In genomic region chr9:136373300-136374182, GRCh38 we compare ENCODE assay signal across 1 cellular context.
A peak's percentile ranks its signal among the peaks of the same experiment; 100 is the strongest.
TF ChIP-seq lines count a peak whose summit lies in the region.

Gene CARD9, minus strand, starts transcription at chr9:136373669. Its CDS starts 1,591 bp downstream, at chr9:136372078.

TF ChIP-seq in K562, 482 proteins besides CTCF, POLR2A, EP300 and RAD21 (continued from another document and continues in another):
- TF ChIP-seq ZBTB40 (IDR thresholded peaks at IDR 0.05) = peak; percentile 51
- no peak for TF ChIP-seq ZBTB40 (CRISPR knock-in tag; IDR thresholded peaks at IDR 0.05)
- TF ChIP-seq RFX1 (IDR thresholded peaks at IDR 0.05) = no peak
- TF ChIP-seq ELF2 (CRISPR knock-in tag; IDR thresholded peaks at IDR 0.05) = peak; percentile 62; the same call in 1 of the 2 replicates
- TF ChIP-seq BRD4 (IDR thresholded peaks at IDR 0.05) = peak; percentile 79; the same call in 1 of the 2 replicates
- peak; percentile 60 for TF ChIP-seq SPI1 (IDR thresholded peaks at IDR 0.05; ENCODE audit: borderline replicate concordance, low read depth, low read length)
- TF ChIP-seq SAP30 (IDR thresholded peaks at IDR 0.05; ENCODE audit: borderline replicate concordance, insufficient read depth, low read depth, low read length, poor library complexity, severe bottlenecking) = peak; percentile 35
- peak; percentile 55; the same call in 1 of the 2 replicates for TF ChIP-seq ERF (CRISPR knock-in tag; IDR thresholded peaks at IDR 0.05)
- no peak for TF ChIP-seq NR2C2 (CRISPR knock-in tag; IDR thresholded peaks at IDR 0.05)
- no peak for TF ChIP-seq NR2C2 (tag; IDR thresholded peaks at IDR 0.05)
- TF ChIP-seq ZNF695 (CRISPR knock-in tag; IDR thresholded peaks at IDR 0.05) = no peak
- TF ChIP-seq NR2C1 (IDR thresholded peaks at IDR 0.05) = peak; percentile 36; the same call in 1 of the 2 replicates
- TF ChIP-seq NR2C1 (tag; IDR thresholded peaks at IDR 0.05) = peak; percentile 38; the same call in 1 of the 2 replicates
- no peak for TF ChIP-seq TCF7 (IDR thresholded peaks at IDR 0.05; ENCODE audit: borderline replicate concordance)
- TF ChIP-seq YY1 (IDR thresholded peaks at IDR 0.05; ENCODE audit: borderline replicate concordance in 1 of 3, control insufficient read depth in 1 of 3, extremely low read depth in 1 of 3, insufficient read depth in 3 of 3, insufficient read length in 1 of 3, insufficient replicate concordance in 2 of 3, low read depth in 1 of 3, low read length in 2 of 3) = peak in 1 of 3 experiments; percentile 10
- no peak for TF ChIP-seq TAF9B (IDR thresholded peaks at IDR 0.05; ENCODE audit: partially characterized antibody)
- peak; percentile 26 for TF ChIP-seq HMGN3 (IDR thresholded peaks at IDR 0.05; ENCODE audit: borderline replicate concordance, extremely low read depth, insufficient read length, low read depth, low read length)
- TF ChIP-seq ZNF174 (CRISPR knock-in tag; IDR thresholded peaks at IDR 0.05) = no peak
- TF ChIP-seq KDM5B (IDR thresholded peaks at IDR 0.05; ENCODE audit: insufficient replicate concordance, low read depth, low read length) = peak; percentile 73
- 0 out of 2 replicates have a peak, but pooled peaks have one; percentile 25 for TF ChIP-seq VEZF1 (CRISPR knock-in tag; IDR thresholded peaks at IDR 0.05)
- 0 out of 2 replicates have a peak, but pooled peaks have one; percentile 15 for TF ChIP-seq NFRKB (IDR thresholded peaks at IDR 0.05; ENCODE audit: low read depth)
- TF ChIP-seq ATF7 (IDR thresholded peaks at IDR 0.05) = 0 out of 2 replicates have a peak, but pooled peaks have one; percentile 16
- TF ChIP-seq TFAM (CRISPR knock-in tag; conservative IDR thresholded peaks at IDR 0.05) = no peak
- peak; percentile 39 for TF ChIP-seq TBP (optimal IDR thresholded peaks at IDR 0.05; ENCODE audit: low read depth, low read length)
- TF ChIP-seq ZNF23 (CRISPR knock-in tag; IDR thresholded peaks at IDR 0.05) = no peak
- TF ChIP-seq MEIS2 (IDR thresholded peaks at IDR 0.05; ENCODE audit: partially characterized antibody) = no peak
- TF ChIP-seq CC2D1A (IDR thresholded peaks at IDR 0.05) = no peak
- no peak for TF ChIP-seq GTF2A2 (tag; IDR thresholded peaks at IDR 0.05)
- 0 out of 2 replicates have a peak, but pooled peaks have one; percentile 16 for TF ChIP-seq ZNF133 (CRISPR knock-in tag; IDR thresholded peaks at IDR 0.05)
- no peak for TF ChIP-seq CGGBP1 (CRISPR knock-in tag; IDR thresholded peaks at IDR 0.05)
- TF ChIP-seq NFIC (IDR thresholded peaks at IDR 0.05) = no peak
- TF ChIP-seq PTTG1 (tag; IDR thresholded peaks at IDR 0.05; ENCODE audit: low read depth) = no peak
- no peak for TF ChIP-seq MBD2 (IDR thresholded peaks at IDR 0.05; ENCODE audit: borderline replicate concordance, low read depth)
- no peak for TF ChIP-seq ZNF551 (CRISPR knock-in tag; IDR thresholded peaks at IDR 0.05)
- TF ChIP-seq PHF8 (IDR thresholded peaks at IDR 0.05; ENCODE audit: borderline replicate concordance, low read length) = peak; percentile 76
- no peak for TF ChIP-seq TOE1 (IDR thresholded peaks at IDR 0.05; ENCODE audit: borderline replicate concordance)
- TF ChIP-seq TOE1 (CRISPR knock-in tag; IDR thresholded peaks at IDR 0.05; ENCODE audit: borderline replicate concordance, low read depth) = no peak
- no peak for TF ChIP-seq E2F3 (CRISPR knock-in tag; IDR thresholded peaks at IDR 0.05)
- 0 out of 2 replicates have a peak, but pooled peaks have one; percentile 15 for TF ChIP-seq ATF4 (CRISPR knock-in tag; IDR thresholded peaks at IDR 0.05)
- TF ChIP-seq NRF1 (conservative IDR thresholded peaks at IDR 0.05 in 1 of 2, IDR thresholded peaks at IDR 0.05 in 1 of 2) = peak in 1 of 2 experiments; percentile 50; a peak in 3 of 4 replicates
- 0 out of 2 replicates have a peak, but pooled peaks have one; percentile 16 for TF ChIP-seq KAT7 (CRISPR knock-in tag; IDR thresholded peaks at IDR 0.05; ENCODE audit: borderline replicate concordance)
- peak; percentile 17 for TF ChIP-seq PRDM10 (IDR thresholded peaks at IDR 0.05; ENCODE audit: partially characterized antibody)
- TF ChIP-seq PKNOX1 (IDR thresholded peaks at IDR 0.05) = peak; percentile 24; the same call in 1 of the 2 replicates
- TF ChIP-seq ZBTB26 (CRISPR knock-in tag; IDR thresholded peaks at IDR 0.05) = no peak
- peak; percentile 5 to 73; a peak in 1 of 4 replicates for TF ChIP-seq SIN3A (IDR thresholded peaks at IDR 0.05; ENCODE audit: borderline replicate concordance in 2 of 2, control insufficient read depth in 1 of 2, low read depth in 2 of 2, low read length in 2 of 2)
- TF ChIP-seq HNRNPL (IDR thresholded peaks at IDR 0.05; ENCODE audit: low read depth, low read length) = no peak
- TF ChIP-seq RBBP5 (IDR thresholded peaks at IDR 0.05; ENCODE audit: borderline replicate concordance, insufficient read depth, low read length, poor library complexity, severe bottlenecking) = no peak
- no peak for TF ChIP-seq ZNF511 (CRISPR knock-in tag; IDR thresholded peaks at IDR 0.05)
- TF ChIP-seq TAF1 (IDR thresholded peaks at IDR 0.05; ENCODE audit: control insufficient read depth, extremely low read depth, insufficient read depth, low read length, severe bottlenecking) = peak; percentile 45
- TF ChIP-seq SRSF1 (IDR thresholded peaks at IDR 0.05; ENCODE audit: low read depth, low read length) = no peak
